In genomic region chr1:216111842-216112241, GRCh38 we compare ENCODE assay signal across 17 cellular contexts.
DNase-seq lines count a peak whose midpoint lies in the region; ATAC-seq and TF ChIP-seq lines count a peak whose summit lies in the region.
"Had no signal": no experiment of that assay in that cellular context is flagged by ENCODE, and none has a peak within 500 bp of the region (broad histone marks: within the 10 kb centered on the region; RNA-seq: fewer than 3 reads in every experiment).

No MANE protein-coding gene starts in this region.

- intact Hi-C loops in Caco-2 (cut with micrococcal nuclease; ENCODE audit: unreplicated experiment), result loop anchor here (1.0 to 10.0 kb wide), 2 partner anchors 82 to 453 kb away; no protein-coding TSS in a partner anchor

- no peak overlapping the region for H3K4me3 Mint-ChIP-seq in Caco-2 (ENCODE audit: unreplicated experiment)
- H3K4me3 Mint-ChIP-seq: activated naive CD8-positive, alpha-beta T cell treated with anti-CD3 and anti-CD28 coated beads, Interleukin-2, amount 50 U/mL, for 24 hours; neural crest cell; T-helper 17 cell had no signal

- H3K4me1 ChIP-seq in Caco-2, result no peaks in the 10 kb centered on the region
- H3K4me1 ChIP-seq: colonic mucosa, Peyer's patch had no signal

- H3K27me3 ChIP-seq in Caco-2 (replicated peaks; ENCODE audit: control insufficient read depth, insufficient read depth, low read length), result no peaks in the 10 kb centered on the region
- H3K27me3 ChIP-seq: colonic mucosa, Peyer's patch had no signal

- no peaks in the 10 kb centered on the region for H3K36me3 ChIP-seq in Caco-2 (ENCODE audit: control insufficient read depth, insufficient read depth, low read length)
- H3K36me3 ChIP-seq: colonic mucosa, Peyer's patch had no signal

- no peaks in the 10 kb centered on the region for H3K9me3 Mint-ChIP-seq in Caco-2 (ENCODE audit: unreplicated experiment)
- H3K9me3 Mint-ChIP-seq: activated naive CD8-positive, alpha-beta T cell treated with anti-CD3 and anti-CD28 coated beads, Interleukin-2, amount 50 U/mL, for 24 hours; neural crest cell had no signal

- no peaks in the 10 kb centered on the region for H3K36me3 Mint-ChIP-seq in Caco-2 (ENCODE audit: insufficient read depth, unreplicated experiment)

- no peaks in the 10 kb centered on the region for H3K27me3 Mint-ChIP-seq in Caco-2 (ENCODE audit: insufficient read depth, unreplicated experiment)
- H3K27me3 Mint-ChIP-seq: activated naive CD8-positive, alpha-beta T cell treated with anti-CD3 and anti-CD28 coated beads, Interleukin-2, amount 50 U/mL, for 24 hours; T-helper 17 cell had no signal

- H3K9me3 ChIP-seq in Caco-2, result no peaks in the 10 kb centered on the region
- H3K9me3 ChIP-seq: colonic mucosa, Peyer's patch had no signal

- no peak for ATAC-seq in GM19035 (IDR thresholded peaks at IDR 0.05; ENCODE audit: unreplicated experiment)
- no peak for ATAC-seq in GM21390 (IDR thresholded peaks at IDR 0.05; ENCODE audit: unreplicated experiment)
- ATAC-seq: activated naive CD8-positive, alpha-beta T cell treated with anti-CD3 and anti-CD28 coated beads, Interleukin-2, amount 50 U/mL, for 24 hours; esophagus mucosa; stimulated activated naive CD8-positive, alpha-beta T cell treated with anti-CD3 and anti-CD28 coated beads, Interleukin-15, Interleukin-2, amounts not matched to agents 100 U/mL and 50 U/mL, for 24 hours; T-helper 17 cell had no signal

- no TSS peak for BruUV-seq in Caco-2 (replicated peaks; lab: Mats Ljungman, UMichigan)

- H3K4me3 ChIP-seq in Caco-2 (ENCODE audit: low read depth, low read length), result no peak overlapping the region
- H3K4me3 ChIP-seq: colonic mucosa, lung, Peyer's patch had no signal

- peak; percentile 6 to 17 for TF ChIP-seq CTCF in Caco-2 (IDR thresholded peaks at IDR 0.05; ENCODE audit: insufficient read depth in 1 of 2, low read depth in 1 of 2, low read length in 1 of 2, severe bottlenecking in 1 of 2, unreplicated experiment in 1 of 2)
- peak; percentile 39; the same call in 1 of the 2 replicates for TF ChIP-seq CTCF in LNCAP (IDR thresholded peaks at IDR 0.05)

- no peak overlapping the region for H3K27ac Mint-ChIP-seq in Caco-2 (ENCODE audit: unreplicated experiment)
- H3K27ac Mint-ChIP-seq: activated naive CD8-positive, alpha-beta T cell treated with anti-CD3 and anti-CD28 coated beads, Interleukin-2, amount 50 U/mL, for 24 hours; T-helper 17 cell had no signal

- DNase-seq in Caco-2, result no peak
- peak; percentile 10 for DNase-seq in SW480 (ENCODE audit: low spot score)
- DNase-seq in myocyte (ENCODE audit: low read depth), result peak; percentile 1
- DNase-seq in NCI-H446 (lab: John Stamatoyannopoulos, UW), result no peak
- DNase-seq: activated CD4-positive, alpha-beta T cell treated with anti-CD3 and anti-CD28 coated beads for 1 hour; activated naive CD8-positive, alpha-beta T cell treated with anti-CD3 and anti-CD28 coated beads, Interleukin-2, amount 50 U/mL, for 24 hours; colonic mucosa; Karpas-422; Peyer's patch; stimulated activated naive CD8-positive, alpha-beta T cell treated with anti-CD3 and anti-CD28 coated beads, Interleukin-15, Interleukin-2, amounts not matched to agents 100 U/mL and 50 U/mL, for 24 hours; T-helper 17 cell had no signal

- CTCF ChIA-PET in Caco-2 (lab: Charles Lee), result interaction anchor here (1.3 to 1.6 kb wide), 2 partner anchors 82 to 109 kb away, joined by 8 to 13 read pairs; no protein-coding TSS in a partner anchor

- no peaks in the 10 kb centered on the region for H3K4me1 Mint-ChIP-seq in Caco-2 (ENCODE audit: low read depth, unreplicated experiment)
- H3K4me1 Mint-ChIP-seq: activated naive CD8-positive, alpha-beta T cell treated with anti-CD3 and anti-CD28 coated beads, Interleukin-2, amount 50 U/mL, for 24 hours; neural crest cell; T-helper 17 cell had no signal

- POLR2A ChIA-PET in Caco-2 (lab: Charles Lee), result no interaction called here

Comparison
In these comparisons a context has a peak if more than half of its experiments do, and no peak if none do; other contexts are left out.
1. DNase-seq: peak in SW480 (single experiment) and myocyte (single experiment); none in Caco-2 (0 of 2) and NCI-H446 (0 of 2).